Comparison of ENCODE assay signal across 8 cellular contexts in genomic region chr1:19643113-19643512, GRCh38. TPM values are rescaled to one million over a fixed set of nuclear protein-coding genes. Genes with fewer than 3 reads are reported as not detected.
DNase-seq lines count a peak whose midpoint lies in the region; ATAC-seq and TF ChIP-seq lines count a peak whose summit lies in the region.

No MANE protein-coding gene starts in this region.

- 34 to 50% methylated on average over 7 of the region's 7 CpGs for WGBS in esophagus, 2 donors
- WGBS in psoas muscle, 3 donors: 58 to 67% (median 65%) methylated on average over 7 of the region's 7 CpGs

- H3K4me3 ChIP-seq in Peyer's patch (peak overlapping the region in 3 of 4 donors; percentile 34 to 91 (median 90)), esophagus (ENCODE audit: low read depth in 1 of 2, low read length in 2 of 2) (peak overlapping the region; percentile 68 to 91), psoas muscle (peak overlapping the region; percentile 65)

- TF ChIP-seq CTCF in Peyer's patch (IDR thresholded peaks at IDR 0.05) (peak in 4 of 6 experiments; percentile 9 to 67 (median 60)), psoas muscle (IDR thresholded peaks at IDR 0.05) (no peak)

- ATAC-seq in psoas muscle: no peak
- ATAC-seq in HG03159 (IDR thresholded peaks at IDR 0.05; ENCODE audit: unreplicated experiment): no peak
- no peak for ATAC-seq in HG02885 (IDR thresholded peaks at IDR 0.05; ENCODE audit: poor library complexity, unreplicated experiment)

- TF ChIP-seq POLR2A in Peyer's patch (IDR thresholded peaks at IDR 0.05): peak; percentile 70 to 92
- no peak for TF ChIP-seq POLR2A in erythroblast (IDR thresholded peaks at IDR 0.05; ENCODE audit: low read length)

- peak; percentile 70 for DNase-seq in Daoy (ENCODE audit: low read depth)
- peak in 2 of 3 donors; percentile 86 to 88 for DNase-seq in Peyer's patch
- DNase-seq in psoas muscle: no peak
- no peak for DNase-seq in NCI-H146 treated with DMSO at 0.1 percent for 48 hours (lab: John Stamatoyannopoulos, UW; ENCODE audit: unreplicated experiment)
- no peak for DNase-seq in erythroblast (lab: John Stamatoyannopoulos, UW)

- H3K4me1 ChIP-seq in Peyer's patch (peaks cover 0 to 41% (median 8%) of the 10 kb centered on the region in 4 donors), esophagus (ENCODE audit: control insufficient read depth in 2 of 2, insufficient read depth in 2 of 2, low read length in 1 of 2) (peaks cover 5 to 17% of the 10 kb centered on the region in 2 donors), psoas muscle (peaks cover 4% of the 10 kb centered on the region)

- intact Hi-C loops in psoas muscle (cut with DNase I): no loop called here

- no peaks in the 10 kb centered on the region for H3K9me3 ChIP-seq in Peyer's patch
- H3K9me3 ChIP-seq in esophagus (ENCODE audit: control insufficient read depth in 2 of 2, insufficient read depth in 1 of 2, low read depth in 1 of 2, low read length in 1 of 2): no peaks in the 10 kb centered on the region
- H3K9me3 ChIP-seq in psoas muscle: no peaks in the 10 kb centered on the region

- H3K27me3 ChIP-seq in Peyer's patch: no peaks in the 10 kb centered on the region
- no peaks in the 10 kb centered on the region for H3K27me3 ChIP-seq in esophagus (ENCODE audit: control insufficient read depth in 1 of 2, insufficient read depth in 2 of 2, low read length in 2 of 2)
- H3K27me3 ChIP-seq in psoas muscle (ENCODE audit: insufficient read depth in 3 of 3, low read length in 2 of 3): peaks cover 0 to 16% (median 7%) of the 10 kb centered on the region in 3 donors

- peak overlapping the region; percentile 75 to 99 (median 92) for H3K27ac ChIP-seq in Peyer's patch
- H3K27ac ChIP-seq in esophagus (ENCODE audit: low read depth in 2 of 2, low read length in 1 of 2): peak overlapping the region; percentile 94 to 98
- peak overlapping the region; percentile 72 for H3K27ac ChIP-seq in psoas muscle

- H3K36me3 ChIP-seq in Peyer's patch (no peaks in the 10 kb centered on the region), esophagus (ENCODE audit: control insufficient read depth in 2 of 2, insufficient read depth in 2 of 2, low read length in 1 of 2) (no peaks in the 10 kb centered on the region), psoas muscle (ENCODE audit: insufficient read depth in 1 of 2, low read depth in 1 of 2) (no peaks in the 10 kb centered on the region)

RNA-seq across cellular contexts. Expression of gene NBL1, which starts 1.0 kb away (rescaled TPM):
- 30.6 and 40.5 TPM in 2 replicates for total RNA-seq in Daoy (2014; rRNA removed; shearing (Covaris generic))
- total RNA-seq in Peyer's patch: 100 to 1,000 TPM; 187 to 348 (median 289) TPM
- 100 to 1,000 TPM in 1 of 2 donors, 10 to 100 TPM in 1; 91.7 to 111 TPM for polyA plus RNA-seq in esophagus
- 10 to 100 TPM; 11.8 to 22.8 (median 16.0) TPM for total RNA-seq in psoas muscle
- polyA plus RNA-seq in psoas muscle: 10 to 100 TPM; 12.4 to 15.1 (median 13.0) TPM

RNA-seq across cellular contexts. Expression of gene HTR6, which starts 21.6 kb away (rescaled TPM):
- total RNA-seq in Daoy (2014; rRNA removed; shearing (Covaris generic)): not detected in 2 replicates
- total RNA-seq in Peyer's patch: under 1 TPM in 1 of 4 donors, not detected in 3; 0.88 TPM
- under 1 TPM in 1 of 2 donors, not detected in 1; 0.02 TPM for polyA plus RNA-seq in esophagus
- total RNA-seq in psoas muscle: not detected
- polyA plus RNA-seq in psoas muscle: not detected

Comparison
In these comparisons a context has a peak if more than half of its experiments do, and no peak if none do; other contexts are left out.
1. DNase-seq: peak in Daoy (single experiment) and Peyer's patch (2 of 3); none in psoas muscle (0 of 2), NCI-H146 treated with DMSO at 0.1 percent for 48 hours (single experiment) and erythroblast (0 of 2).
2. Peak in every context shown above with its lines, with median percentiles within 50 percentile points of each other: H3K27ac ChIP-seq and H3K4me3 ChIP-seq.